Comparison of ENCODE assay signal across 1 cellular context in the genomic region with DNA sequence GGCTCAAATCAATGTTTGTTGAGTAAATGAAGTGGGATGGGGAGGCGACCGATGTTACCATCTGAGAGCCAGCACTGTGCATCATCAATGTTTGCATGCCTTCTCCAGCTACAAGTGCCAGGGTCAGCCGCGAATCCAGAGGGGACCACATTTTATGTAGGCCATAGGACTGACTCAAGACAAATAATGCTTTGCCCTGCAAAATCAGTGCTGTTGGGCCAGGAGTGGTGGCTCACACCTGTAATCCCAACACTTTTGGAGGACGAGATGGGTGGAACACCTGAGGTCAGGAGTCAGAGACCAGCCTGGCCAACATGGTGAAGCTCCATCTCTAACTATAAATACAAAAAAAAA.
TF ChIP-seq lines count a peak whose summit lies in the region.

No MANE protein-coding gene starts in this region.

TF ChIP-seq in GM23338, 12 proteins besides CTCF, POLR2A, EP300 and RAD21 (continued from another document):
- TF ChIP-seq, protein P1, sequence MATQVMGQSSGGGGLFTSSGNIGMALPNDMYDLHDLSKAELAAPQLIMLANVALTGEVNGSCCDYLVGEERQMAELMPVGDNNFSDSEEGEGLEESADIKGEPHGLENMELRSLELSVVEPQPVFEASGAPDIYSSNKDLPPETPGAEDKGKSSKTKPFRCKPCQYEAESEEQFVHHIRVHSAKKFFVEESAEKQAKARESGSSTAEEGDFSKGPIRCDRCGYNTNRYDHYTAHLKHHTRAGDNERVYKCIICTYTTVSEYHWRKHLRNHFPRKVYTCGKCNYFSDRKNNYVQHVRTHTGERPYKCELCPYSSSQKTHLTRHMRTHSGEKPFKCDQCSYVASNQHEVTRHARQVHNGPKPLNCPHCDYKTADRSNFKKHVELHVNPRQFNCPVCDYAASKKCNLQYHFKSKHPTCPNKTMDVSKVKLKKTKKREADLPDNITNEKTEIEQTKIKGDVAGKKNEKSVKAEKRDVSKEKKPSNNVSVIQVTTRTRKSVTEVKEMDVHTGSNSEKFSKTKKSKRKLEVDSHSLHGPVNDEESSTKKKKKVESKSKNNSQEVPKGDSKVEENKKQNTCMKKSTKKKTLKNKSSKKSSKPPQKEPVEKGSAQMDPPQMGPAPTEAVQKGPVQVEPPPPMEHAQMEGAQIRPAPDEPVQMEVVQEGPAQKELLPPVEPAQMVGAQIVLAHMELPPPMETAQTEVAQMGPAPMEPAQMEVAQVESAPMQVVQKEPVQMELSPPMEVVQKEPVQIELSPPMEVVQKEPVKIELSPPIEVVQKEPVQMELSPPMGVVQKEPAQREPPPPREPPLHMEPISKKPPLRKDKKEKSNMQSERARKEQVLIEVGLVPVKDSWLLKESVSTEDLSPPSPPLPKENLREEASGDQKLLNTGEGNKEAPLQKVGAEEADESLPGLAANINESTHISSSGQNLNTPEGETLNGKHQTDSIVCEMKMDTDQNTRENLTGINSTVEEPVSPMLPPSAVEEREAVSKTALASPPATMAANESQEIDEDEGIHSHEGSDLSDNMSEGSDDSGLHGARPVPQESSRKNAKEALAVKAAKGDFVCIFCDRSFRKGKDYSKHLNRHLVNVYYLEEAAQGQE (IDR thresholded peaks at IDR 0.05; ENCODE audit: unreplicated experiment), result no peak
- no peak for TF ChIP-seq STAT1 (IDR thresholded peaks at IDR 0.05; ENCODE audit: unreplicated experiment)
- TF ChIP-seq ZNF114 (CRISPR knock-in tag; IDR thresholded peaks at IDR 0.05), result no peak
- TF ChIP-seq, protein P2, sequence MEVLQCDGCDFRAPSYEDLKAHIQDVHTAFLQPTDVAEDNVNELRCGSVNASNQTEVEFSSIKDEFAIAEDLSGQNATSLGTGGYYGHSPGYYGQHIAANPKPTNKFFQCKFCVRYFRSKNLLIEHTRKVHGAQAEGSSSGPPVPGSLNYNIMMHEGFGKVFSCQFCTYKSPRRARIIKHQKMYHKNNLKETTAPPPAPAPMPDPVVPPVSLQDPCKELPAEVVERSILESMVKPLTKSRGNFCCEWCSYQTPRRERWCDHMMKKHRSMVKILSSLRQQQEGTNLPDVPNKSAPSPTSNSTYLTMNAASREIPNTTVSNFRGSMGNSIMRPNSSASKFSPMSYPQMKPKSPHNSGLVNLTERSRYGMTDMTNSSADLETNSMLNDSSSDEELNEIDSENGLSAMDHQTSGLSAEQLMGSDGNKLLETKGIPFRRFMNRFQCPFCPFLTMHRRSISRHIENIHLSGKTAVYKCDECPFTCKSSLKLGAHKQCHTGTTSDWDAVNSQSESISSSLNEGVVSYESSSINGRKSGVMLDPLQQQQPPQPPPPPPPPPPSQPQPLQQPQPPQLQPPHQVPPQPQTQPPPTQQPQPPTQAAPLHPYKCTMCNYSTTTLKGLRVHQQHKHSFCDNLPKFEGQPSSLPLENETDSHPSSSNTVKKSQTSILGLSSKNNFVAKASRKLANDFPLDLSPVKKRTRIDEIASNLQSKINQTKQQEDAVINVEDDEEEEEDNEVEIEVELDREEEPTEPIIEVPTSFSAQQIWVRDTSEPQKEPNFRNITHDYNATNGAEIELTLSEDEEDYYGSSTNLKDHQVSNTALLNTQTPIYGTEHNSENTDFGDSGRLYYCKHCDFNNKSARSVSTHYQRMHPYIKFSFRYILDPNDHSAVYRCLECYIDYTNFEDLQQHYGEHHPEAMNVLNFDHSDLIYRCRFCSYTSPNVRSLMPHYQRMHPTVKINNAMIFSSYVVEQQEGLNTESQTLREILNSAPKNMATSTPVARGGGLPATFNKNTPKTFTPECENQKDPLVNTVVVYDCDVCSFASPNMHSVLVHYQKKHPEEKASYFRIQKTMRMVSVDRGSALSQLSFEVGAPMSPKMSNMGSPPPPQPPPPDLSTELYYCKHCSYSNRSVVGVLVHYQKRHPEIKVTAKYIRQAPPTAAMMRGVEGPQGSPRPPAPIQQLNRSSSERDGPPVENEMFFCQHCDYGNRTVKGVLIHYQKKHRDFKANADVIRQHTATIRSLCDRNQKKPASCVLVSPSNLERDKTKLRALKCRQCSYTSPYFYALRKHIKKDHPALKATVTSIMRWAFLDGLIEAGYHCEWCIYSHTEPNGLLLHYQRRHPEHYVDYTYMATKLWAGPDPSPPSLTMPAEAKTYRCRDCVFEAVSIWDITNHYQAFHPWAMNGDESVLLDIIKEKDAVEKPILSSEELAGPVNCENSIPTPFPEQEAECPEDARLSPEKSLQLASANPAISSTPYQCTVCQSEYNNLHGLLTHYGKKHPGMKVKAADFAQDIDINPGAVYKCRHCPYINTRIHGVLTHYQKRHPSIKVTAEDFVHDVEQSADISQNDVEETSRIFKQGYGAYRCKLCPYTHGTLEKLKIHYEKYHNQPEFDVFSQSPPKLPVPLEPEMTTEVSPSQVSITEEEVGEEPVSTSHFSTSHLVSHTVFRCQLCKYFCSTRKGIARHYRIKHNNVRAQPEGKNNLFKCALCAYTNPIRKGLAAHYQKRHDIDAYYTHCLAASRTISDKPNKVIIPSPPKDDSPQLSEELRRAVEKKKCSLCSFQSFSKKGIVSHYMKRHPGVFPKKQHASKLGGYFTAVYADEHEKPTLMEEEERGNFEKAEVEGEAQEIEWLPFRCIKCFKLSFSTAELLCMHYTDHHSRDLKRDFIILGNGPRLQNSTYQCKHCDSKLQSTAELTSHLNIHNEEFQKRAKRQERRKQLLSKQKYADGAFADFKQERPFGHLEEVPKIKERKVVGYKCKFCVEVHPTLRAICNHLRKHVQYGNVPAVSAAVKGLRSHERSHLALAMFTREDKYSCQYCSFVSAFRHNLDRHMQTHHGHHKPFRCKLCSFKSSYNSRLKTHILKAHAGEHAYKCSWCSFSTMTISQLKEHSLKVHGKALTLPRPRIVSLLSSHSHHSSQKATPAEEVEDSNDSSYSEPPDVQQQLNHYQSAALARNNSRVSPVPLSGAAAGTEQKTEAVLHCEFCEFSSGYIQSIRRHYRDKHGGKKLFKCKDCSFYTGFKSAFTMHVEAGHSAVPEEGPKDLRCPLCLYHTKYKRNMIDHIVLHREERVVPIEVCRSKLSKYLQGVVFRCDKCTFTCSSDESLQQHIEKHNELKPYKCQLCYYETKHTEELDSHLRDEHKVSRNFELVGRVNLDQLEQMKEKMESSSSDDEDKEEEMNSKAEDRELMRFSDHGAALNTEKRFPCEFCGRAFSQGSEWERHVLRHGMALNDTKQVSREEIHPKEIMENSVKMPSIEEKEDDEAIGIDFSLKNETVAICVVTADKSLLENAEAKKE (CRISPR knock-in tag; IDR thresholded peaks at IDR 0.05), result no peak
- TF ChIP-seq POLR2AphosphoS5 (IDR thresholded peaks at IDR 0.05; ENCODE audit: low read depth), result no peak
- TF ChIP-seq EZH2 (IDR thresholded peaks at IDR 0.05; ENCODE audit: low read depth, unreplicated experiment), result no peak
- no peak for TF ChIP-seq CREB1 (CRISPR knock-in tag; IDR thresholded peaks at IDR 0.05; ENCODE audit: low read depth)
- TF ChIP-seq NANOG (IDR thresholded peaks at IDR 0.05; ENCODE audit: borderline replicate concordance), result no peak
